In genomic region chr11:121292503-121293275, GRCh38 we compare ENCODE assay signal across 8 cellular contexts. TPM values are rescaled to one million over a fixed set of nuclear protein-coding genes. Genes with fewer than 3 reads are reported as not detected.
DNase-seq lines count a peak whose midpoint lies in the region; ATAC-seq and FAIRE-seq lines count a peak whose summit lies in the region.

SC5D (plus strand) TSS chr11:121292771; CDS start chr11:121303376, 10,605 bp downstream.

- H3K36me3 Mint-ChIP-seq in activated CD8-positive, alpha-beta memory T cell treated with anti-CD3 and anti-CD28 coated beads, Interleukin-2, amount 10 ng/mL, durations not matched to agents 7 days and 5 days, result peaks cover 12% of the 10 kb centered on the region

- H3K4me2 ChIP-seq in mesenchymal stem cell (ENCODE audit: low read length, poor library complexity, severe bottlenecking), result peak within 1 kb of the TSS; percentile 95

- no peak within 1 kb of the TSS for H2AK5ac ChIP-seq in mesenchymal stem cell (ENCODE audit: low read length, severe bottlenecking)

- H3K4ac ChIP-seq in mesenchymal stem cell (ENCODE audit: low read depth in 1 of 2, low read length in 2 of 2), result peak within 1 kb of the TSS; percentile 87 to 95

- under 1% methylated on average over 74 of the region's 75 CpGs for WGBS in mesenchymal stem cell

- FAIRE-seq in HTR-8/SVneo (lab: Jason Lieb, UNC), result peak; percentile 87

- peak within 1 kb of the TSS in 1 of 2 experiments; percentile 83 for H3K23ac ChIP-seq in mesenchymal stem cell (ENCODE audit: low read length in 2 of 2)

- peak; percentile 93 for ATAC-seq in GM21367 (IDR thresholded peaks at IDR 0.05; ENCODE audit: unreplicated experiment)
- peak; percentile 97 for ATAC-seq in activated CD8-positive, alpha-beta memory T cell treated with anti-CD3 and anti-CD28 coated beads, Interleukin-2, amount 10 ng/mL, durations not matched to agents 7 days and 5 days

- no peaks in the 10 kb centered on the region for H3K9me3 Mint-ChIP-seq in activated CD8-positive, alpha-beta memory T cell treated with anti-CD3 and anti-CD28 coated beads, Interleukin-2, amount 10 ng/mL, durations not matched to agents 7 days and 5 days (ENCODE audit: low read depth)

- CTCF ChIA-PET in activated CD8-positive, alpha-beta memory T cell treated with anti-CD3 and anti-CD28 coated beads, Interleukin-2, amount 10 ng/mL, durations not matched to agents 7 days and 5 days (lab: Charles Lee), result interaction anchor here (0.7 to 1.6 kb wide), 6 partner anchors 10 to 299 kb away, joined by 3 to 4 read pairs (median 3); partner anchors contain the start of genes SORL1 and SORL1-AS1

- peaks cover 23% of the 10 kb centered on the region for H3K4me1 Mint-ChIP-seq in activated CD8-positive, alpha-beta memory T cell treated with anti-CD3 and anti-CD28 coated beads, Interleukin-2, amount 10 ng/mL, durations not matched to agents 7 days and 5 days

- H3K79me1 ChIP-seq in mesenchymal stem cell (replicated peaks; ENCODE audit: low read length, poor library complexity, severe bottlenecking), result peaks cover 7% of the 10 kb centered on the region

- H2BK15ac ChIP-seq in mesenchymal stem cell (ENCODE audit: low read depth, poor library complexity, severe bottlenecking), result no peak within 1 kb of the TSS

- peak within 1 kb of the TSS in 1 of 2 experiments; percentile 91 for H3K14ac ChIP-seq in mesenchymal stem cell (ENCODE audit: low read length in 2 of 2)

- H4K8ac ChIP-seq in mesenchymal stem cell (ENCODE audit: low read length), result peak within 1 kb of the TSS; percentile 96

- peak within 1 kb of the TSS; percentile 87 for H3K27ac Mint-ChIP-seq in activated CD8-positive, alpha-beta memory T cell treated with anti-CD3 and anti-CD28 coated beads, Interleukin-2, amount 10 ng/mL, durations not matched to agents 7 days and 5 days

- H3K9ac ChIP-seq in endocrine pancreas (ENCODE audit: control insufficient read depth, insufficient read depth, low read length) (peak within 1 kb of the TSS; percentile 90), mesenchymal stem cell (ENCODE audit: low read length) (peak within 1 kb of the TSS; percentile 93)

- no peak within 1 kb of the TSS for H2BK5ac ChIP-seq in mesenchymal stem cell (ENCODE audit: low read depth, low read length, poor library complexity, severe bottlenecking)

- peak within 1 kb of the TSS; percentile 91 for H2AFZ ChIP-seq in mesenchymal stem cell (ENCODE audit: low read depth, low read length)

- H3K9me3 ChIP-seq in endocrine pancreas (ENCODE audit: control insufficient read depth, low read length) (no peaks in the 10 kb centered on the region), mesenchymal stem cell (ENCODE audit: control insufficient read depth, low read length) (no peaks in the 10 kb centered on the region)

- H2BK120ac ChIP-seq in mesenchymal stem cell (ENCODE audit: low read depth, low read length), result peak within 1 kb of the TSS; percentile 73

- peak within 1 kb of the TSS; percentile 38 to 86 for H2BK12ac ChIP-seq in mesenchymal stem cell (ENCODE audit: low read length in 2 of 2)

- peak within 1 kb of the TSS; percentile 56 for H3K27ac ChIP-seq in mesenchymal stem cell (ENCODE audit: low read length, poor library complexity, severe bottlenecking)

- H3K4me1 ChIP-seq in endocrine pancreas (ENCODE audit: control insufficient read depth, insufficient read depth, low read length), result peaks cover 18% of the 10 kb centered on the region
- peaks cover 2% of the 10 kb centered on the region for H3K4me1 ChIP-seq in mesenchymal stem cell (ENCODE audit: control insufficient read depth, insufficient read depth, low read depth, low read length)

- DNase-seq in COLO829 (ENCODE audit: low spot score) (peak; percentile 84), HTR-8/SVneo (ENCODE audit: insufficient read length, low spot score) (peak; percentile 93), NOMO-1 treated with dmso at 0.1 percent for 144 hours (lab: John Stamatoyannopoulos, UW; ENCODE audit: unreplicated experiment) (peak; percentile 95), mesenchymal stem cell (peak; percentile 95)
- DNase-seq in activated CD8-positive, alpha-beta memory T cell treated with anti-CD3 and anti-CD28 coated beads, Interleukin-2, amount 10 ng/mL, durations not matched to agents 7 days and 5 days, result peak; percentile 96
- DNase-seq in stimulated activated CD8-positive, alpha-beta memory T cell treated with anti-CD3 and anti-CD28 coated beads, Interleukin-12 subunit alpha, Interleukin-12 subunit beta, amount 100 ng/mL, for 4 hours (ENCODE audit: low read depth), result peak; percentile 90

- H3K4me3 ChIP-seq in endocrine pancreas (ENCODE audit: control insufficient read depth, insufficient read depth, low read length) (peak within 1 kb of the TSS; percentile 92), mesenchymal stem cell (ENCODE audit: insufficient read depth in 1 of 2, low read depth in 1 of 2, low read length in 2 of 2) (peak within 1 kb of the TSS; percentile 76 to 92)

- H3K27me3 ChIP-seq in endocrine pancreas (ENCODE audit: control insufficient read depth, insufficient read depth, low read length) (no peaks in the 10 kb centered on the region), mesenchymal stem cell (ENCODE audit: control insufficient read depth in 1 of 2, insufficient read depth in 1 of 2, low read length in 2 of 2) (peaks cover 0 to 10% of the 10 kb centered on the region in 2 experiments)

- peak within 1 kb of the TSS; percentile 83 for H3K4me3 Mint-ChIP-seq in activated CD8-positive, alpha-beta memory T cell treated with anti-CD3 and anti-CD28 coated beads, Interleukin-2, amount 10 ng/mL, durations not matched to agents 7 days and 5 days

- H3K36me3 ChIP-seq in endocrine pancreas (ENCODE audit: control insufficient read depth, insufficient read depth, low read length) (no peaks in the 10 kb centered on the region), mesenchymal stem cell (ENCODE audit: control insufficient read depth in 1 of 2, insufficient read depth in 2 of 2, low read depth in 1 of 2, low read length in 2 of 2) (peaks cover 0 to 10% of the 10 kb centered on the region in 2 experiments)

- H3K27me3 Mint-ChIP-seq in activated CD8-positive, alpha-beta memory T cell treated with anti-CD3 and anti-CD28 coated beads, Interleukin-2, amount 10 ng/mL, durations not matched to agents 7 days and 5 days, result peaks cover 3% of the 10 kb centered on the region

- H4K91ac ChIP-seq in mesenchymal stem cell (ENCODE audit: low read length), result peak within 1 kb of the TSS; percentile 39

- peak within 1 kb of the TSS; percentile 83 to 98 for H3K18ac ChIP-seq in mesenchymal stem cell (ENCODE audit: low read depth in 1 of 2, low read length in 2 of 2)

RNA-seq across cellular contexts. Expression of gene SC5D, which starts in this region (rescaled TPM):
- 10 to 100 TPM; 16.3 to 22.7 TPM for total RNA-seq in activated CD8-positive, alpha-beta memory T cell treated with anti-CD3 and anti-CD28 coated beads, Interleukin-2, amount 10 ng/mL, durations not matched to agents 7 days and 5 days
- 123 TPM for polyA plus RNA-seq in mesenchymal stem cell (2013, experiment 1 of 2)
- polyA plus RNA-seq in mesenchymal stem cell (2013, experiment 2 of 2), result 132 TPM

Comparison
In these comparisons a context has a peak if more than half of its experiments do, and no peak if none do; other contexts are left out.
1. Peak in every context shown above with its lines: DNase-seq, ATAC-seq, H3K4me3 ChIP-seq and H3K27ac ChIP-seq.